Comparison of ENCODE assay signal across 27 cellular contexts in genomic region chr5:158635565-158635964, GRCh38.
"Had no signal": no experiment of that assay in that cellular context is flagged by ENCODE, and none has a peak within 500 bp of the region (broad histone marks: within the 10 kb centered on the region; RNA-seq: fewer than 3 reads in every experiment).

No MANE protein-coding gene starts in this region.

- H3K36me3 Mint-ChIP-seq: activated CD8-positive, alpha-beta memory T cell treated with anti-CD3 and anti-CD28 coated beads, Interleukin-2, amount 10 ng/mL, durations not matched to agents 7 days and 5 days; activated naive CD8-positive, alpha-beta T cell treated with anti-CD3 and anti-CD28 coated beads, Interleukin-2, amount 10 ng/mL, durations not matched to agents 7 days and 5 days; immature natural killer cell; naive thymus-derived CD4-positive, alpha-beta T cell had no signal

- ATAC-seq: activated CD8-positive, alpha-beta memory T cell treated with anti-CD3 and anti-CD28 coated beads, Interleukin-2, amount 10 ng/mL, durations not matched to agents 7 days and 5 days; activated T-helper 17 cell treated with anti-CD3 and anti-CD28 coated beads, Interleukin-2, amount 50 U/mL, for 72 hours; heart right ventricle; left ventricle myocardium superior; mucosa of descending colon; naive thymus-derived CD4-positive, alpha-beta T cell; right lobe of liver had no signal

- H3K9me3 Mint-ChIP-seq: activated CD4-positive, alpha-beta memory T cell treated with anti-CD3 and anti-CD28 coated beads, Interleukin-2, amount 10 ng/mL, durations not matched to agents 7 days and 5 days; activated naive CD8-positive, alpha-beta T cell treated with anti-CD3 and anti-CD28 coated beads, Interleukin-2, amount 10 ng/mL, durations not matched to agents 7 days and 5 days; activated T-helper 17 cell treated with anti-CD3 and anti-CD28 coated beads, Interleukin-2, amount 50 U/mL, for 72 hours had no signal

- H3K27ac ChIP-seq: cardiac muscle cell, esophagus muscularis mucosa, gastroesophageal sphincter, heart right ventricle, ovary, right lobe of liver, stomach, upper lobe of left lung had no signal

- H3K36me3 ChIP-seq: cardiac muscle cell, esophagus muscularis mucosa, gastroesophageal sphincter, heart right ventricle, ovary, right lobe of liver, stomach, upper lobe of left lung had no signal

- H3K4me3 Mint-ChIP-seq: activated CD4-positive, alpha-beta memory T cell treated with anti-CD3 and anti-CD28 coated beads, Interleukin-2, amount 10 ng/mL, durations not matched to agents 7 days and 5 days; activated CD8-positive, alpha-beta memory T cell treated with anti-CD3 and anti-CD28 coated beads, Interleukin-2, amount 10 ng/mL, durations not matched to agents 7 days and 5 days; activated naive CD8-positive, alpha-beta T cell treated with anti-CD3 and anti-CD28 coated beads, Interleukin-2, amount 10 ng/mL, durations not matched to agents 7 days and 5 days; activated T-helper 17 cell treated with anti-CD3 and anti-CD28 coated beads, Interleukin-2, amount 50 U/mL, for 72 hours; immature natural killer cell; naive thymus-derived CD4-positive, alpha-beta T cell had no signal

- H3K27me3 Mint-ChIP-seq: activated CD4-positive, alpha-beta memory T cell treated with anti-CD3 and anti-CD28 coated beads, Interleukin-2, amount 10 ng/mL, durations not matched to agents 7 days and 5 days; activated naive CD8-positive, alpha-beta T cell treated with anti-CD3 and anti-CD28 coated beads, Interleukin-2, amount 10 ng/mL, durations not matched to agents 7 days and 5 days had no signal

- DNase-seq: activated CD4-positive, alpha-beta memory T cell treated with anti-CD3 and anti-CD28 coated beads, Interleukin-2, amount 10 ng/mL, durations not matched to agents 7 days and 5 days; activated CD4-positive, alpha-beta T cell treated with anti-CD3 and anti-CD28 coated beads for 48 hours; activated CD4-positive, CD25-positive, alpha-beta regulatory T cell; activated CD8-positive, alpha-beta memory T cell treated with anti-CD3 and anti-CD28 coated beads, Interleukin-2, amount 10 ng/mL, durations not matched to agents 7 days and 5 days; activated naive CD4-positive, alpha-beta T cell treated with Interleukin-2 at 50 U/mL for 16 hours; activated naive CD8-positive, alpha-beta T cell treated with anti-CD3 and anti-CD28 coated beads, Interleukin-2, amount 10 ng/mL, durations not matched to agents 7 days and 5 days; activated T-cell treated with anti-CD3 and anti-CD28 coated beads, Interleukin-2, amount 50 U/mL, for 1 hour; amygdala; dermis blood vessel endothelial cell; effector memory CD4-positive, alpha-beta T cell; heart right ventricle; immature natural killer cell; kidney glomerular epithelial cell; left ventricle myocardium superior; mucosa of descending colon; naive thymus-derived CD4-positive, alpha-beta T cell; ovary; right lobe of liver; small intestine; stimulated activated CD4-positive, alpha-beta T cell treated with anti-CD3 and anti-CD28 coated beads, Interleukin-15, amount 100 ng/mL, for 24 hours; stimulated activated CD4-positive, alpha-beta T cell treated with anti-CD3 and anti-CD28 coated beads, Interleukin-2, amount 100 ng/mL, for 48 hours; stomach; upper lobe of left lung had no signal

- H3K9me3 ChIP-seq: esophagus muscularis mucosa, gastroesophageal sphincter, heart right ventricle, mucosa of descending colon, ovary, right lobe of liver, stomach, upper lobe of left lung had no signal

- H3K4me3 ChIP-seq: cardiac muscle cell, esophagus muscularis mucosa, gastroesophageal sphincter, heart right ventricle, mucosa of descending colon, ovary, right lobe of liver, stomach, upper lobe of left lung had no signal

- H3K27ac Mint-ChIP-seq: activated CD4-positive, alpha-beta memory T cell treated with anti-CD3 and anti-CD28 coated beads, Interleukin-2, amount 10 ng/mL, durations not matched to agents 7 days and 5 days; activated CD8-positive, alpha-beta memory T cell treated with anti-CD3 and anti-CD28 coated beads, Interleukin-2, amount 10 ng/mL, durations not matched to agents 7 days and 5 days; activated naive CD8-positive, alpha-beta T cell treated with anti-CD3 and anti-CD28 coated beads, Interleukin-2, amount 10 ng/mL, durations not matched to agents 7 days and 5 days; activated T-helper 17 cell treated with anti-CD3 and anti-CD28 coated beads, Interleukin-2, amount 50 U/mL, for 72 hours; immature natural killer cell had no signal

- H3K4me1 ChIP-seq: esophagus muscularis mucosa, gastroesophageal sphincter, right lobe of liver, stomach, upper lobe of left lung had no signal

- H3K27me3 ChIP-seq: cardiac muscle cell, esophagus muscularis mucosa, gastroesophageal sphincter, heart right ventricle, ovary, right lobe of liver, upper lobe of left lung had no signal

- H3K4me1 Mint-ChIP-seq: activated CD4-positive, alpha-beta memory T cell treated with anti-CD3 and anti-CD28 coated beads, Interleukin-2, amount 10 ng/mL, durations not matched to agents 7 days and 5 days; activated CD8-positive, alpha-beta memory T cell treated with anti-CD3 and anti-CD28 coated beads, Interleukin-2, amount 10 ng/mL, durations not matched to agents 7 days and 5 days; activated naive CD8-positive, alpha-beta T cell treated with anti-CD3 and anti-CD28 coated beads, Interleukin-2, amount 10 ng/mL, durations not matched to agents 7 days and 5 days; activated T-helper 17 cell treated with anti-CD3 and anti-CD28 coated beads, Interleukin-2, amount 50 U/mL, for 72 hours; immature natural killer cell; naive thymus-derived CD4-positive, alpha-beta T cell had no signal
